14 cellular contexts compared by ENCODE assay signal in the genomic region with DNA sequence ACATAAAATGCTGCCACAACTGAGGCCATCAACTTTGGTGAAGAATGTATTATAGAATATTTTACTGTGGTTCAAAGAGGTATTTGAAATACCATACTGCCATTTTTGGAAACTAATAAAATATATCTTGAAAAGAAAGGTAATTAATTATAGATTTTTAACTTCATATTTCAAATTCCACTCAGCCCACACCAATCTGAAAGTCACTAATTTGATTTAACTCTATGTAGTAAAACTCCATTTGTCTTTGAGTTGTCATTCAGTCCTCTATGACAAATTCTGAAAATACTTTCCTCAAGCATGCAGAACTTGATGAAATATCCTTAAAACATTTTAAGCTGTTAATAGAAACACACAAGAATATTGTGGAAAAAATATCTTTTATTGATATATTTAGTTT.
DNase-seq lines count a peak whose midpoint lies in the region; TF ChIP-seq lines count a peak whose summit lies in the region.
"Had no signal": no experiment of that assay in that cellular context is flagged by ENCODE, and none has a peak within 500 bp of the region (broad histone marks: within the 10 kb centered on the region; RNA-seq: fewer than 3 reads in every experiment).

No MANE protein-coding gene starts in this region.

- H3K27ac ChIP-seq in SK-N-SH (ENCODE audit: low read depth in 2 of 2, low read length in 1 of 2) = peak overlapping the region; percentile 94 to 95; a peak in 3 of 4 replicates
- no peak overlapping the region for H3K27ac ChIP-seq in mammary epithelial cell (ENCODE audit: insufficient read depth, low read depth, low read length)
- H3K27ac ChIP-seq: SJCRH30 had no signal

- peak overlapping the region; percentile 64; the same call in 1 of the 2 replicates for H3K9ac ChIP-seq in SK-N-SH
- no peak overlapping the region for H3K9ac ChIP-seq in mammary epithelial cell (ENCODE audit: insufficient read depth, low read length)

- H3K9me3 Mint-ChIP-seq in activated naive CD4-positive, alpha-beta T cell treated with anti-CD3 and anti-CD28 coated beads for 36 hours = no peaks in the 10 kb centered on the region

- no peaks in the 10 kb centered on the region for H3K9me2 ChIP-seq in SK-N-SH

- H3K36me3 ChIP-seq in SK-N-SH (replicated peaks in 1 of 2; ENCODE audit: control insufficient read depth in 1 of 2, insufficient read depth in 2 of 2, low read length in 1 of 2) (peaks cover 0 to 10% of the 10 kb centered on the region in 2 experiments), mammary epithelial cell (ENCODE audit: insufficient read depth, low read length) (no peaks in the 10 kb centered on the region)
- H3K36me3 ChIP-seq: SJCRH30 had no signal

- BruUV-seq in mammary epithelial cell (replicated peaks; lab: Mats Ljungman, UMichigan) = no TSS peak

- H3K27me3 Mint-ChIP-seq in activated naive CD4-positive, alpha-beta T cell treated with anti-CD3 and anti-CD28 coated beads for 36 hours (ENCODE audit: low read depth) = peaks cover 8% of the 10 kb centered on the region

- H3F3A ChIP-seq in SK-N-SH (replicated peaks; ENCODE audit: insufficient read depth) = peaks cover 50% of the 10 kb centered on the region

- no peak overlapping the region for H2AFZ ChIP-seq in SK-N-SH (ENCODE audit: low read depth)
- no peak overlapping the region for H2AFZ ChIP-seq in mammary epithelial cell (ENCODE audit: low read depth, low read length)

- H3K4me2 ChIP-seq in SK-N-SH (peak overlapping the region; percentile 53; the same call in 1 of the 2 replicates), mammary epithelial cell (ENCODE audit: insufficient read depth, low read depth, low read length) (no peak overlapping the region)

- DNase-seq in EH (ENCODE audit: low read depth) (peak; percentile 77), SK-N-SH (no peak), fibroblast of pulmonary artery (ENCODE audit: low read depth) (peak; percentile 12), H4 (ENCODE audit: low spot score) (no peak), mammary epithelial cell (no peak)
- DNase-seq in activated naive CD4-positive, alpha-beta T cell treated with anti-CD3 and anti-CD28 coated beads for 36 hours = no peak
- DNase-seq in activated naive CD4-positive, alpha-beta T cell treated with anti-CD3 and anti-CD28 coated beads, Interleukin-2, amount 50 U/mL, for 16 hours = no peak
- DNase-seq: C1 segment of cervical spinal cord, DMS53, NCI-H146, NCI-H345, NCI-H526 treated with DMSO at 0.1 percent for 48 hours, RPMI8226, SJCRH30 had no signal

- H4K20me1 ChIP-seq in SK-N-SH (ENCODE audit: insufficient read depth) = no peaks in the 10 kb centered on the region
- no peaks in the 10 kb centered on the region for H4K20me1 ChIP-seq in mammary epithelial cell (ENCODE audit: insufficient read depth, low read length)

- H3K4me1 ChIP-seq in SK-N-SH (ENCODE audit: control insufficient read depth in 1 of 2, insufficient read depth in 2 of 2, low read depth in 1 of 2, low read length in 1 of 2) = peaks cover 0 to 25% of the 10 kb centered on the region in 2 experiments; a peak in 3 of 4 replicates
- peaks cover 14% of the 10 kb centered on the region for H3K4me1 ChIP-seq in mammary epithelial cell (ENCODE audit: insufficient read depth, low read length)

- no peak overlapping the region for H3K4me3 Mint-ChIP-seq in activated naive CD4-positive, alpha-beta T cell treated with anti-CD3 and anti-CD28 coated beads for 36 hours

- no peak overlapping the region for H3K4me3 ChIP-seq in SK-N-SH (ENCODE audit: low read depth in 2 of 2, low read length in 1 of 2)
- H3K4me3 ChIP-seq in fibroblast of pulmonary artery (replicated peaks; ENCODE audit: low read depth, low read length) = no peak overlapping the region
- H3K4me3 ChIP-seq in mammary epithelial cell (replicated peaks in 1 of 3; ENCODE audit: insufficient read depth in 1 of 3, low read depth in 2 of 3, low read length in 3 of 3) = no peak overlapping the region
- H3K4me3 ChIP-seq: SJCRH30 had no signal

- CTCF ChIA-PET in SK-N-SH (lab: Yijun Ruan, JAX) (no interaction called here), mammary epithelial cell (lab: Charles Lee; ENCODE audit: low non-redundant PET) (no interaction called here)
- CTCF ChIA-PET in activated naive CD4-positive, alpha-beta T cell treated with anti-CD3 and anti-CD28 coated beads for 36 hours (lab: Charles Lee) = no interaction called here

- no peaks in the 10 kb centered on the region for H3K36me3 Mint-ChIP-seq in activated naive CD4-positive, alpha-beta T cell treated with anti-CD3 and anti-CD28 coated beads for 36 hours (ENCODE audit: low read depth)

- TF ChIP-seq CTCF in SK-N-SH (IDR thresholded peaks at IDR 0.05) (no peak), fibroblast of pulmonary artery (IDR thresholded peaks at IDR 0.05; ENCODE audit: low read length, missing control alignments) (no peak), mammary epithelial cell (conservative IDR thresholded peaks at IDR 0.05 in 1 of 2, IDR thresholded peaks at IDR 0.05 in 1 of 2; ENCODE audit: extremely low read depth in 1 of 2, insufficient read depth in 1 of 2, low read depth in 1 of 2, low read length in 2 of 2) (no peak)

- no peaks in the 10 kb centered on the region; the same call in 1 of the 2 replicates for H3K79me2 ChIP-seq in SK-N-SH (ENCODE audit: insufficient read depth)
- H3K79me2 ChIP-seq in mammary epithelial cell (ENCODE audit: insufficient read depth, low read length) = no peaks in the 10 kb centered on the region

- POLR2A ChIA-PET in SK-N-SH (lab: Yijun Ruan, JAX) = no interaction called here

- H3K4me1 Mint-ChIP-seq in activated naive CD4-positive, alpha-beta T cell treated with anti-CD3 and anti-CD28 coated beads for 36 hours (ENCODE audit: low read depth) = peaks cover 3% of the 10 kb centered on the region

- H3K9me3 ChIP-seq in SK-N-SH = no peaks in the 10 kb centered on the region
- H3K9me3 ChIP-seq in mammary epithelial cell (replicated peaks; ENCODE audit: insufficient read depth, low read length) = no peaks in the 10 kb centered on the region
- H3K9me3 ChIP-seq: SJCRH30 had no signal

- dilution Hi-C loops in mammary epithelial cell (cut with HindIII; ENCODE audit: low sequenced_read_pairs) = no loop called here

- H3K27me3 ChIP-seq in SK-N-SH (ENCODE audit: insufficient read depth) (no peaks in the 10 kb centered on the region), mammary epithelial cell (ENCODE audit: insufficient read depth, low read length) (no peaks in the 10 kb centered on the region)
- H3K27me3 ChIP-seq: SJCRH30 had no signal

- in situ Hi-C loops in mammary epithelial cell (cut with MboI; ENCODE audit: low sequenced_read_pairs in 2 of 2) = no loop called here

- peak; percentile 40 to 90 for TF ChIP-seq EP300 in SK-N-SH (IDR thresholded peaks at IDR 0.05; ENCODE audit: borderline replicate concordance in 1 of 2, low read depth in 1 of 2, low read length in 1 of 2)

- TF ChIP-seq RAD21 in SK-N-SH (IDR thresholded peaks at IDR 0.05; ENCODE audit: low read length) = no peak

- intact Hi-C loops in activated naive CD4-positive, alpha-beta T cell treated with anti-CD3 and anti-CD28 coated beads for 36 hours (cut with micrococcal nuclease) = no loop called here
- intact Hi-C loops in mammary epithelial cell (cut with micrococcal nuclease) = no loop called here

- H3K27ac Mint-ChIP-seq in activated naive CD4-positive, alpha-beta T cell treated with anti-CD3 and anti-CD28 coated beads for 36 hours = no peak overlapping the region

TF ChIP-seq in SK-N-SH, 30 proteins besides CTCF, POLR2A, EP300 and RAD21 (continues in another document):
- peak; percentile 38; the same call in 1 of the 2 replicates for TF ChIP-seq FOSL2 (IDR thresholded peaks at IDR 0.05; ENCODE audit: borderline replicate concordance, low read depth)
- no peak for TF ChIP-seq SMC3 (IDR thresholded peaks at IDR 0.05; ENCODE audit: low read depth, low read length)
- TF ChIP-seq SIN3A (IDR thresholded peaks at IDR 0.05; ENCODE audit: borderline replicate concordance, low read depth, low read length) = no peak
- peak; percentile 37 for TF ChIP-seq MEF2A (IDR thresholded peaks at IDR 0.05; ENCODE audit: borderline replicate concordance, low read depth)
- TF ChIP-seq, protein P1, sequence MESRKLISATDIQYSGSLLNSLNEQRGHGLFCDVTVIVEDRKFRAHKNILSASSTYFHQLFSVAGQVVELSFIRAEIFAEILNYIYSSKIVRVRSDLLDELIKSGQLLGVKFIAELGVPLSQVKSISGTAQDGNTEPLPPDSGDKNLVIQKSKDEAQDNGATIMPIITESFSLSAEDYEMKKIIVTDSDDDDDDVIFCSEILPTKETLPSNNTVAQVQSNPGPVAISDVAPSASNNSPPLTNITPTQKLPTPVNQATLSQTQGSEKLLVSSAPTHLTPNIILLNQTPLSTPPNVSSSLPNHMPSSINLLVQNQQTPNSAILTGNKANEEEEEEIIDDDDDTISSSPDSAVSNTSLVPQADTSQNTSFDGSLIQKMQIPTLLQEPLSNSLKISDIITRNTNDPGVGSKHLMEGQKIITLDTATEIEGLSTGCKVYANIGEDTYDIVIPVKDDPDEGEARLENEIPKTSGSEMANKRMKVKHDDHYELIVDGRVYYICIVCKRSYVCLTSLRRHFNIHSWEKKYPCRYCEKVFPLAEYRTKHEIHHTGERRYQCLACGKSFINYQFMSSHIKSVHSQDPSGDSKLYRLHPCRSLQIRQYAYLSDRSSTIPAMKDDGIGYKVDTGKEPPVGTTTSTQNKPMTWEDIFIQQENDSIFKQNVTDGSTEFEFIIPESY (IDR thresholded peaks at IDR 0.05; ENCODE audit: borderline replicate concordance, low read depth) = no peak
- TF ChIP-seq RXRA (IDR thresholded peaks at IDR 0.05; ENCODE audit: borderline replicate concordance, low read depth) = peak; percentile 24; the same call in 1 of the 2 replicates
- no peak for TF ChIP-seq RCOR1 (IDR thresholded peaks at IDR 0.05; ENCODE audit: low read length)
- TF ChIP-seq NFIC (IDR thresholded peaks at IDR 0.05; ENCODE audit: borderline replicate concordance) = peak; percentile 44; the same call in 1 of the 2 replicates
- TF ChIP-seq CHD2 (IDR thresholded peaks at IDR 0.05; ENCODE audit: low read length, partially characterized antibody) = no peak
- TF ChIP-seq NRF1 (IDR thresholded peaks at IDR 0.05; ENCODE audit: low read depth, low read length) = no peak
- peak; percentile 56; the same call in 1 of the 2 replicates for TF ChIP-seq TEAD4 (IDR thresholded peaks at IDR 0.05; ENCODE audit: borderline replicate concordance, insufficient read depth)
- TF ChIP-seq GABPA (IDR thresholded peaks at IDR 0.05; ENCODE audit: low read depth) = no peak
- peak; percentile 61; the same call in 1 of the 2 replicates for TF ChIP-seq FOXM1 (IDR thresholded peaks at IDR 0.05; ENCODE audit: low read depth)
- peak; percentile 58 for TF ChIP-seq TCF12 (IDR thresholded peaks at IDR 0.05)
- TF ChIP-seq POLR2AphosphoS5 (IDR thresholded peaks at IDR 0.05; ENCODE audit: low read depth, low read length) = peak; percentile 46; the same call in 1 of the 2 replicates
- no peak for TF ChIP-seq EZH2phosphoT487 (IDR thresholded peaks at IDR 0.05; ENCODE audit: borderline replicate concordance, low read depth)
- TF ChIP-seq YY1 (IDR thresholded peaks at IDR 0.05; ENCODE audit: low read depth) = no peak

Comparison
In these comparisons a context has a peak if more than half of its experiments do, and no peak if none do; other contexts are left out.
1. DNase-seq: peak in EH (single experiment) and fibroblast of pulmonary artery (single experiment); none in SK-N-SH (single experiment), activated naive CD4-positive, alpha-beta T cell treated with anti-CD3 and anti-CD28 coated beads for 36 hours (single experiment), H4 (single experiment), activated naive CD4-positive, alpha-beta T cell treated with anti-CD3 and anti-CD28 coated beads, Interleukin-2, amount 50 U/mL, for 16 hours (single experiment) and mammary epithelial cell (single experiment).